ENCODE assay signal across 1 cellular context in genomic region chr5:149442563-149443182, GRCh38.
A peak's percentile ranks its signal among the peaks of the same experiment; 100 is the strongest.
TF ChIP-seq lines count a peak whose summit lies in the region.

No MANE protein-coding gene starts in this region.

TF ChIP-seq in K562, 482 proteins besides CTCF, POLR2A, EP300 and RAD21 (continued from another document and continues in another):
- no peak for TF ChIP-seq SIN3A (IDR thresholded peaks at IDR 0.05; ENCODE audit: borderline replicate concordance in 2 of 2, control insufficient read depth in 1 of 2, low read depth in 2 of 2, low read length in 2 of 2)
- TF ChIP-seq ZNF79 (CRISPR knock-in tag; IDR thresholded peaks at IDR 0.05; ENCODE audit: low read depth) = no peak
- TF ChIP-seq EGR1 (conservative IDR thresholded peaks at IDR 0.05) = peak; percentile 76
- TF ChIP-seq ZNF24 (IDR thresholded peaks at IDR 0.05) = no peak
- 0 out of 2 replicates have a peak, but pooled peaks have one; percentile 57 for TF ChIP-seq GATAD2A (IDR thresholded peaks at IDR 0.05)
- TF ChIP-seq ZNF511 (CRISPR knock-in tag; IDR thresholded peaks at IDR 0.05) = peak; percentile 39; the same call in 1 of the 2 replicates
- no peak for TF ChIP-seq BRF1 (IDR thresholded peaks at IDR 0.05; ENCODE audit: borderline replicate concordance, extremely low read depth, insufficient read length)
- no peak; the same call in 1 of the 2 replicates for TF ChIP-seq HCFC1 (IDR thresholded peaks at IDR 0.05; ENCODE audit: low read depth, low read length)
- TF ChIP-seq TCF7 (IDR thresholded peaks at IDR 0.05; ENCODE audit: borderline replicate concordance) = no peak
- TF ChIP-seq, protein P1, sequence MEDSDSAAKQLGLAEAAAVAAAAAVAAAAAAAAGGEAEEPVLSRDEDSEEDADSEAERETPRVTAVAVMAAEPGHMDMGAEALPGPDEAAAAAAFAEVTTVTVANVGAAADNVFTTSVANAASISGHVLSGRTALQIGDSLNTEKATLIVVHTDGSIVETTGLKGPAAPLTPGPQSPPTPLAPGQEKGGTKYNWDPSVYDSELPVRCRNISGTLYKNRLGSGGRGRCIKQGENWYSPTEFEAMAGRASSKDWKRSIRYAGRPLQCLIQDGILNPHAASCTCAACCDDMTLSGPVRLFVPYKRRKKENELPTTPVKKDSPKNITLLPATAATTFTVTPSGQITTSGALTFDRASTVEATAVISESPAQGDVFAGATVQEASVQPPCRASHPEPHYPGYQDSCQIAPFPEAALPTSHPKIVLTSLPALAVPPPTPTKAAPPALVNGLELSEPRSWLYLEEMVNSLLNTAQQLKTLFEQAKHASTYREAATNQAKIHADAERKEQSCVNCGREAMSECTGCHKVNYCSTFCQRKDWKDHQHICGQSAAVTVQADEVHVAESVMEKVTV (CRISPR knock-in tag; IDR thresholded peaks at IDR 0.05) = peak; percentile 57
- TF ChIP-seq, protein P2, sequence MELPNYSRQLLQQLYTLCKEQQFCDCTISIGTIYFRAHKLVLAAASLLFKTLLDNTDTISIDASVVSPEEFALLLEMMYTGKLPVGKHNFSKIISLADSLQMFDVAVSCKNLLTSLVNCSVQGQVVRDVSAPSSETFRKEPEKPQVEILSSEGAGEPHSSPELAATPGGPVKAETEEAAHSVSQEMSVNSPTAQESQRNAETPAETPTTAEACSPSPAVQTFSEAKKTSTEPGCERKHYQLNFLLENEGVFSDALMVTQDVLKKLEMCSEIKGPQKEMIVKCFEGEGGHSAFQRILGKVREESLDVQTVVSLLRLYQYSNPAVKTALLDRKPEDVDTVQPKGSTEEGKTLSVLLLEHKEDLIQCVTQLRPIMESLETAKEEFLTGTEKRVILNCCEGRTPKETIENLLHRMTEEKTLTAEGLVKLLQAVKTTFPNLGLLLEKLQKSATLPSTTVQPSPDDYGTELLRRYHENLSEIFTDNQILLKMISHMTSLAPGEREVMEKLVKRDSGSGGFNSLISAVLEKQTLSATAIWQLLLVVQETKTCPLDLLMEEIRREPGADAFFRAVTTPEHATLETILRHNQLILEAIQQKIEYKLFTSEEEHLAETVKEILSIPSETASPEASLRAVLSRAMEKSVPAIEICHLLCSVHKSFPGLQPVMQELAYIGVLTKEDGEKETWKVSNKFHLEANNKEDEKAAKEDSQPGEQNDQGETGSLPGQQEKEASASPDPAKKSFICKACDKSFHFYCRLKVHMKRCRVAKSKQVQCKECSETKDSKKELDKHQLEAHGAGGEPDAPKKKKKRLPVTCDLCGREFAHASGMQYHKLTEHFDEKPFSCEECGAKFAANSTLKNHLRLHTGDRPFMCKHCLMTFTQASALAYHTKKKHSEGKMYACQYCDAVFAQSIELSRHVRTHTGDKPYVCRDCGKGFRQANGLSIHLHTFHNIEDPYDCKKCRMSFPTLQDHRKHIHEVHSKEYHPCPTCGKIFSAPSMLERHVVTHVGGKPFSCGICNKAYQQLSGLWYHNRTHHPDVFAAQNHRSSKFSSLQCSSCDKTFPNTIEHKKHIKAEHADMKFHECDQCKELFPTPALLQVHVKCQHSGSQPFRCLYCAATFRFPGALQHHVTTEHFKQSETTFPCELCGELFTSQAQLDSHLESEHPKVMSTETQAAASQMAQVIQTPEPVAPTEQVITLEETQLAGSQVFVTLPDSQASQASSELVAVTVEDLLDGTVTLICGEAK (IDR thresholded peaks at IDR 0.05) = no peak
- TF ChIP-seq, protein P2 (CRISPR knock-in tag; IDR thresholded peaks at IDR 0.05) = no peak
- TF ChIP-seq, protein P3, sequence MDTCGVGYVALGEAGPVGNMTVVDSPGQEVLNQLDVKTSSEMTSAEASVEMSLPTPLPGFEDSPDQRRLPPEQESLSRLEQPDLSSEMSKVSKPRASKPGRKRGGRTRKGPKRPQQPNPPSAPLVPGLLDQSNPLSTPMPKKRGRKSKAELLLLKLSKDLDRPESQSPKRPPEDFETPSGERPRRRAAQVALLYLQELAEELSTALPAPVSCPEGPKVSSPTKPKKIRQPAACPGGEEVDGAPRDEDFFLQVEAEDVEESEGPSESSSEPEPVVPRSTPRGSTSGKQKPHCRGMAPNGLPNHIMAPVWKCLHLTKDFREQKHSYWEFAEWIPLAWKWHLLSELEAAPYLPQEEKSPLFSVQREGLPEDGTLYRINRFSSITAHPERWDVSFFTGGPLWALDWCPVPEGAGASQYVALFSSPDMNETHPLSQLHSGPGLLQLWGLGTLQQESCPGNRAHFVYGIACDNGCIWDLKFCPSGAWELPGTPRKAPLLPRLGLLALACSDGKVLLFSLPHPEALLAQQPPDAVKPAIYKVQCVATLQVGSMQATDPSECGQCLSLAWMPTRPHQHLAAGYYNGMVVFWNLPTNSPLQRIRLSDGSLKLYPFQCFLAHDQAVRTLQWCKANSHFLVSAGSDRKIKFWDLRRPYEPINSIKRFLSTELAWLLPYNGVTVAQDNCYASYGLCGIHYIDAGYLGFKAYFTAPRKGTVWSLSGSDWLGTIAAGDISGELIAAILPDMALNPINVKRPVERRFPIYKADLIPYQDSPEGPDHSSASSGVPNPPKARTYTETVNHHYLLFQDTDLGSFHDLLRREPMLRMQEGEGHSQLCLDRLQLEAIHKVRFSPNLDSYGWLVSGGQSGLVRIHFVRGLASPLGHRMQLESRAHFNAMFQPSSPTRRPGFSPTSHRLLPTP (IDR thresholded peaks at IDR 0.05; ENCODE audit: borderline replicate concordance, extremely low read depth, insufficient read length) = no peak
- no peak for TF ChIP-seq FOSL1 (tag; conservative IDR thresholded peaks at IDR 0.05)
- TF ChIP-seq STAG1 (CRISPR knock-in tag; IDR thresholded peaks at IDR 0.05; ENCODE audit: borderline replicate concordance) = peak; percentile 64; the same call in 1 of the 2 replicates
- TF ChIP-seq, protein P4, sequence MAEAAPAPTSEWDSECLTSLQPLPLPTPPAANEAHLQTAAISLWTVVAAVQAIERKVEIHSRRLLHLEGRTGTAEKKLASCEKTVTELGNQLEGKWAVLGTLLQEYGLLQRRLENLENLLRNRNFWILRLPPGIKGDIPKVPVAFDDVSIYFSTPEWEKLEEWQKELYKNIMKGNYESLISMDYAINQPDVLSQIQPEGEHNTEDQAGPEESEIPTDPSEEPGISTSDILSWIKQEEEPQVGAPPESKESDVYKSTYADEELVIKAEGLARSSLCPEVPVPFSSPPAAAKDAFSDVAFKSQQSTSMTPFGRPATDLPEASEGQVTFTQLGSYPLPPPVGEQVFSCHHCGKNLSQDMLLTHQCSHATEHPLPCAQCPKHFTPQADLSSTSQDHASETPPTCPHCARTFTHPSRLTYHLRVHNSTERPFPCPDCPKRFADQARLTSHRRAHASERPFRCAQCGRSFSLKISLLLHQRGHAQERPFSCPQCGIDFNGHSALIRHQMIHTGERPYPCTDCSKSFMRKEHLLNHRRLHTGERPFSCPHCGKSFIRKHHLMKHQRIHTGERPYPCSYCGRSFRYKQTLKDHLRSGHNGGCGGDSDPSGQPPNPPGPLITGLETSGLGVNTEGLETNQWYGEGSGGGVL (CRISPR knock-in tag; IDR thresholded peaks at IDR 0.05) = no peak
- no peak for TF ChIP-seq SRSF9 (IDR thresholded peaks at IDR 0.05; ENCODE audit: borderline replicate concordance, low read depth, low read length)
- TF ChIP-seq SMARCA5 (IDR thresholded peaks at IDR 0.05) = no peak
- no peak for TF ChIP-seq FUS (optimal IDR thresholded peaks at IDR 0.05; ENCODE audit: low read depth, low read length)
- TF ChIP-seq FOXO4 (CRISPR knock-in tag; IDR thresholded peaks at IDR 0.05) = no peak
- no peak for TF ChIP-seq ZC3H8 (IDR thresholded peaks at IDR 0.05)
- no peak for TF ChIP-seq CTCFL (IDR thresholded peaks at IDR 0.05; ENCODE audit: borderline replicate concordance, insufficient read depth, low read depth, low read length, poor library complexity, severe bottlenecking)
- no peak for TF ChIP-seq POLR2AphosphoS5 (IDR thresholded peaks at IDR 0.05; ENCODE audit: control insufficient read depth, insufficient read depth, low read depth, low read length)
- no peak for TF ChIP-seq ZNF277 (CRISPR knock-in tag; IDR thresholded peaks at IDR 0.05; ENCODE audit: borderline replicate concordance)
- no peak for TF ChIP-seq RBM14 (IDR thresholded peaks at IDR 0.05; ENCODE audit: borderline replicate concordance, insufficient read depth, low read depth, low read length)
- no peak for TF ChIP-seq ZNF175 (CRISPR knock-in tag; IDR thresholded peaks at IDR 0.05; ENCODE audit: low read depth)
- TF ChIP-seq PCBP1 (IDR thresholded peaks at IDR 0.05; ENCODE audit: low read depth, low read length, poor library complexity, severe bottlenecking) = no peak
- TF ChIP-seq ZNF140 (CRISPR knock-in tag; IDR thresholded peaks at IDR 0.05) = no peak
- no peak for TF ChIP-seq SREBF1 (IDR thresholded peaks at IDR 0.05; ENCODE audit: borderline replicate concordance, low read depth, low read length)
- no peak for TF ChIP-seq PYGO2 (tag; IDR thresholded peaks at IDR 0.05)
- TF ChIP-seq, protein P5, sequence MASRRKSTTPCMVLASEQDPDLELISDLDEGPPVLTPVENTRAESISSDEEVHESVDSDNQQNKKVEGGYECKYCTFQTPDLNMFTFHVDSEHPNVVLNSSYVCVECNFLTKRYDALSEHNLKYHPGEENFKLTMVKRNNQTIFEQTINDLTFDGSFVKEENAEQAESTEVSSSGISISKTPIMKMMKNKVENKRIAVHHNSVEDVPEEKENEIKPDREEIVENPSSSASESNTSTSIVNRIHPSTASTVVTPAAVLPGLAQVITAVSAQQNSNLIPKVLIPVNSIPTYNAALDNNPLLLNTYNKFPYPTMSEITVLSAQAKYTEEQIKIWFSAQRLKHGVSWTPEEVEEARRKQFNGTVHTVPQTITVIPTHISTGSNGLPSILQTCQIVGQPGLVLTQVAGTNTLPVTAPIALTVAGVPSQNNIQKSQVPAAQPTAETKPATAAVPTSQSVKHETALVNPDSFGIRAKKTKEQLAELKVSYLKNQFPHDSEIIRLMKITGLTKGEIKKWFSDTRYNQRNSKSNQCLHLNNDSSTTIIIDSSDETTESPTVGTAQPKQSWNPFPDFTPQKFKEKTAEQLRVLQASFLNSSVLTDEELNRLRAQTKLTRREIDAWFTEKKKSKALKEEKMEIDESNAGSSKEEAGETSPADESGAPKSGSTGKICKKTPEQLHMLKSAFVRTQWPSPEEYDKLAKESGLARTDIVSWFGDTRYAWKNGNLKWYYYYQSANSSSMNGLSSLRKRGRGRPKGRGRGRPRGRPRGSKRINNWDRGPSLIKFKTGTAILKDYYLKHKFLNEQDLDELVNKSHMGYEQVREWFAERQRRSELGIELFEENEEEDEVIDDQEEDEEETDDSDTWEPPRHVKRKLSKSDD (conservative IDR thresholded peaks at IDR 0.05; ENCODE audit: low read length) = no peak
- no peak for TF ChIP-seq ZNF354B (CRISPR knock-in tag; IDR thresholded peaks at IDR 0.05)
- no peak for TF ChIP-seq PHF21A (IDR thresholded peaks at IDR 0.05; ENCODE audit: borderline replicate concordance, low read depth)
